Comparison of ENCODE assay signal across 1 cellular context in genomic region chr3:13618836-13619235, GRCh38.
TF ChIP-seq lines count a peak whose summit lies in the region.

No MANE protein-coding gene starts in this region.

TF ChIP-seq in IMR-90, 13 proteins besides CTCF, POLR2A, EP300 and RAD21 (continued from another document):
- TF ChIP-seq RCOR1 (IDR thresholded peaks at IDR 0.05; ENCODE audit: insufficient replicate concordance, low read length) (no peak), MXI1 (IDR thresholded peaks at IDR 0.05; ENCODE audit: borderline replicate concordance, low read depth, low read length) (no peak), CEBPB (IDR thresholded peaks at IDR 0.05; ENCODE audit: low read depth, low read length) (no peak), MAFK (IDR thresholded peaks at IDR 0.05; ENCODE audit: low read depth, low read length) (no peak), BHLHE40 (IDR thresholded peaks at IDR 0.05; ENCODE audit: low read depth, low read length) (no peak)
